15 cellular contexts compared by ENCODE assay signal in the genomic region with DNA sequence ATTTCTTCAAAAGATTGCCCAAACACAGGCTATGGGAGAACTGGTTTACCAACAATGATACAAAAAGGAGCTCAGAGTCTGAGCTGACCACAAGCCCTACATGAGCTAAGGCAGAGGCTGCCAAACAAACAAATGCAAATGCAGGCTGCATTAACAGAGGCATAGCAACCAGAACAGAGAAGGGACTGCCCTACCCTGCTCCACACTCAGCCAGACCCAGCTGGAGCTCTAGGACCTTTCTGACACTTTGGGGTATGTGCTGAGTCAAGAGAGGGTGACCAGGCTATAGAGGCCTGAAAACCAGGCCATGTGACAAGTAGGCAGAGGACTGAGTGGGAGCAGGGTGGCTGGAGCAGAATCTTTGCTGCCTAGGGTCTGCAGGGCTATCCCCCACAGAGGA.
A peak's percentile ranks its signal among the peaks of the same experiment; 100 is the strongest.
DNase-seq lines count a peak whose midpoint lies in the region; TF ChIP-seq lines count a peak whose summit lies in the region.
"Had no signal": no experiment of that assay in that cellular context is flagged by ENCODE, and none has a peak within 500 bp of the region (broad histone marks: within the 10 kb centered on the region; RNA-seq: fewer than 3 reads in every experiment).

No MANE protein-coding gene starts in this region.

- TF ChIP-seq EP300 in Ishikawa (IDR thresholded peaks at IDR 0.05; ENCODE audit: borderline replicate concordance), result no peak

- peak overlapping the region; percentile 15 for H3K27ac Mint-ChIP-seq in nephron progenitor cell
- H3K27ac Mint-ChIP-seq: activated CD4-positive, alpha-beta T cell treated with anti-CD3 and anti-CD28 coated beads for 36 hours; activated T-cell treated with anti-CD3 and anti-CD28 coated beads, Interleukin-2, amount 50 U/mL, for 24 hours had no signal

- no peak for TF ChIP-seq RAD21 in Ishikawa (IDR thresholded peaks at IDR 0.05; ENCODE audit: low read depth)

- DNase-seq in DMS79 (lab: John Stamatoyannopoulos, UW) (peak; percentile 33), epithelial cell of prostate (ENCODE audit: low read depth, low spot score) (no peak), nephron progenitor cell (no peak), GM13976 (ENCODE audit: low spot score) (no peak), AG08396 (ENCODE audit: low spot score) (no peak), SKM-1 treated with dmso at 0.1 percent for 144 hours (lab: John Stamatoyannopoulos, UW; ENCODE audit: unreplicated experiment) (no peak), NOMO-1 treated with DMSO at 0.1 percent for 48 hours (lab: John Stamatoyannopoulos, UW; ENCODE audit: unreplicated experiment) (no peak)
- DNase-seq: activated CD4-positive, alpha-beta T cell treated with anti-CD3 and anti-CD28 coated beads for 36 hours; activated T-cell treated with anti-CD3 and anti-CD28 coated beads, Interleukin-2, amount 50 U/mL, for 24 hours; midbrain; NCI-H1436 treated with DMSO at 0.1 percent for 48 hours; stimulated activated CD4-positive, alpha-beta T cell treated with anti-CD3 and anti-CD28 coated beads, Interleukin-15, amount 100 ng/mL, for 24 hours had no signal

- TF ChIP-seq CTCF in nephron progenitor cell (IDR thresholded peaks at IDR 0.05) (no peak), GM13976 (IDR thresholded peaks at IDR 0.05; ENCODE audit: borderline replicate concordance, control extremely low read depth, extremely low read depth, insufficient read depth, missing control alignments) (no peak)

- peaks cover 33% of the 10 kb centered on the region for H3K4me1 Mint-ChIP-seq in nephron progenitor cell
- H3K4me1 Mint-ChIP-seq: activated CD4-positive, alpha-beta T cell treated with anti-CD3 and anti-CD28 coated beads for 36 hours had no signal

- peaks cover 9% of the 10 kb centered on the region for H3K27me3 Mint-ChIP-seq in nephron progenitor cell (ENCODE audit: low read depth, poor library complexity)

- H3K9me3 Mint-ChIP-seq in nephron progenitor cell, result no peaks in the 10 kb centered on the region
- H3K9me3 Mint-ChIP-seq: activated T-cell treated with anti-CD3 and anti-CD28 coated beads, Interleukin-2, amount 50 U/mL, for 24 hours had no signal

- no peak overlapping the region for H3K4me3 Mint-ChIP-seq in nephron progenitor cell
- H3K4me3 Mint-ChIP-seq: activated CD4-positive, alpha-beta T cell treated with anti-CD3 and anti-CD28 coated beads for 36 hours; activated T-cell treated with anti-CD3 and anti-CD28 coated beads, Interleukin-2, amount 50 U/mL, for 24 hours had no signal

- H3K36me3 Mint-ChIP-seq in nephron progenitor cell (ENCODE audit: low read depth), result no peaks in the 10 kb centered on the region

- in situ Hi-C loops in GM13976 (cut with MboI; ENCODE audit: low sequenced_read_pairs, unreplicated experiment), result no loop called here

- H3K27ac ChIP-seq in epithelial cell of prostate, result peak overlapping the region; percentile 31
- H3K27ac ChIP-seq: coronary artery, parathyroid adenoma had no signal

TF ChIP-seq in Ishikawa, 13 proteins besides CTCF, POLR2A, EP300 and RAD21:
- TF ChIP-seq YY1 (IDR thresholded peaks at IDR 0.05; ENCODE audit: low read depth), result no peak
- TF ChIP-seq, protein P1, sequence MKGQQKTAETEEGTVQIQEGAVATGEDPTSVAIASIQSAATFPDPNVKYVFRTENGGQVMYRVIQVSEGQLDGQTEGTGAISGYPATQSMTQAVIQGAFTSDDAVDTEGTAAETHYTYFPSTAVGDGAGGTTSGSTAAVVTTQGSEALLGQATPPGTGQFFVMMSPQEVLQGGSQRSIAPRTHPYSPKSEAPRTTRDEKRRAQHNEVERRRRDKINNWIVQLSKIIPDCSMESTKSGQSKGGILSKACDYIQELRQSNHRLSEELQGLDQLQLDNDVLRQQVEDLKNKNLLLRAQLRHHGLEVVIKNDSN (IDR thresholded peaks at IDR 0.05), result 0 out of 2 replicates have a peak, but pooled peaks have one; percentile 12
